ENCODE assay signal across 1 cellular context in genomic region chr10:73840403-73841301, GRCh38.
A peak's percentile ranks its signal among the peaks of the same experiment; 100 is the strongest.
TF ChIP-seq lines count a peak whose summit lies in the region.

No MANE protein-coding gene starts in this region.

TF ChIP-seq in HepG2, 621 proteins besides CTCF, POLR2A, EP300 and RAD21 (continued from another document and continues in another):
- TF ChIP-seq MLXIP (CRISPR knock-in tag; IDR thresholded peaks at IDR 0.05; ENCODE audit: borderline replicate concordance) (no peak), ZSCAN9 (CRISPR knock-in tag; IDR thresholded peaks at IDR 0.05; ENCODE audit: borderline replicate concordance) (peak; percentile 42; the same call in 1 of the 2 replicates), SSRP1 (CRISPR knock-in tag; IDR thresholded peaks at IDR 0.05) (no peak), CEBPB (IDR thresholded peaks at IDR 0.05; ENCODE audit: borderline replicate concordance, low read depth, low read length) (peak; percentile 95), ZSCAN22 (CRISPR knock-in tag; IDR thresholded peaks at IDR 0.05) (no peak), ZNF672 (CRISPR knock-in tag; IDR thresholded peaks at IDR 0.05) (no peak), NONO (IDR thresholded peaks at IDR 0.05) (no peak), NONO (CRISPR knock-in tag; conservative IDR thresholded peaks at IDR 0.05) (no peak; the same call in 1 of the 2 replicates), THYN1 (CRISPR knock-in tag; IDR thresholded peaks at IDR 0.05; ENCODE audit: borderline replicate concordance, low read depth) (no peak), ZNF563 (CRISPR knock-in tag; IDR thresholded peaks at IDR 0.05) (no peak), RBFOX2 (IDR thresholded peaks at IDR 0.05; ENCODE audit: low read depth, low read length) (peak; percentile 72), ZNF552 (CRISPR knock-in tag; IDR thresholded peaks at IDR 0.05; ENCODE audit: borderline replicate concordance) (no peak), NPAS2 (CRISPR knock-in tag; IDR thresholded peaks at IDR 0.05; ENCODE audit: borderline replicate concordance) (no peak), SMC3 (IDR thresholded peaks at IDR 0.05; ENCODE audit: low read length) (peak; percentile 33), ETV6 (CRISPR knock-in tag; conservative IDR thresholded peaks at IDR 0.05) (no peak), ZIK1 (CRISPR knock-in tag; IDR thresholded peaks at IDR 0.05; ENCODE audit: borderline replicate concordance, low read depth) (no peak), FOXC1 (CRISPR knock-in tag; IDR thresholded peaks at IDR 0.05; ENCODE audit: borderline replicate concordance) (no peak; the same call in 1 of the 2 replicates), BHLHE40 (IDR thresholded peaks at IDR 0.05; ENCODE audit: low read length) (no peak), SRSF1 (optimal IDR thresholded peaks at IDR 0.05; ENCODE audit: low read depth, low read length) (no peak), ZNF749 (CRISPR knock-in tag; IDR thresholded peaks at IDR 0.05; ENCODE audit: borderline replicate concordance) (no peak), GRHL1 (CRISPR knock-in tag; conservative IDR thresholded peaks at IDR 0.05) (no peak), ZBTB3 (CRISPR knock-in tag; IDR thresholded peaks at IDR 0.05; ENCODE audit: borderline replicate concordance, low read depth) (no peak), FOXJ3 (CRISPR knock-in tag; IDR thresholded peaks at IDR 0.05; ENCODE audit: borderline replicate concordance) (peak; percentile 77; the same call in 1 of the 2 replicates), ASH2L (IDR thresholded peaks at IDR 0.05; ENCODE audit: insufficient read length, low read depth, low read length) (peak; percentile 58), HNRNPL (IDR thresholded peaks at IDR 0.05; ENCODE audit: low read depth, low read length) (0 out of 2 replicates have a peak, but pooled peaks have one; percentile 57), ZNF430 (CRISPR knock-in tag; IDR thresholded peaks at IDR 0.05) (peak; percentile 80; the same call in 1 of the 2 replicates), ZNF543 (CRISPR knock-in tag; IDR thresholded peaks at IDR 0.05) (peak; percentile 64; the same call in 1 of the 2 replicates), AFF4 (CRISPR knock-in tag; IDR thresholded peaks at IDR 0.05) (no peak), ZNF703 (CRISPR knock-in tag; IDR thresholded peaks at IDR 0.05; ENCODE audit: borderline replicate concordance) (no peak), MTF1 (CRISPR knock-in tag; IDR thresholded peaks at IDR 0.05) (no peak), GFI1 (CRISPR knock-in tag; IDR thresholded peaks at IDR 0.05; ENCODE audit: borderline replicate concordance) (no peak), SAP130 (CRISPR knock-in tag; IDR thresholded peaks at IDR 0.05; ENCODE audit: low read depth) (peak; percentile 89), HIVEP1 (CRISPR knock-in tag; IDR thresholded peaks at IDR 0.05) (no peak), PHF21A (CRISPR knock-in tag; IDR thresholded peaks at IDR 0.05) (peak; percentile 99), KMT2A (CRISPR knock-in tag; IDR thresholded peaks at IDR 0.05) (no peak), ZSCAN21 (CRISPR knock-in tag; IDR thresholded peaks at IDR 0.05; ENCODE audit: borderline replicate concordance) (no peak), ZNF383 (CRISPR knock-in tag; IDR thresholded peaks at IDR 0.05; ENCODE audit: borderline replicate concordance) (no peak), ZNF619 (CRISPR knock-in tag; IDR thresholded peaks at IDR 0.05) (0 out of 2 replicates have a peak, but pooled peaks have one; percentile 27), ZKSCAN5 (CRISPR knock-in tag; IDR thresholded peaks at IDR 0.05) (no peak), SOX6 (IDR thresholded peaks at IDR 0.05) (no peak), SOX6 (CRISPR knock-in tag; IDR thresholded peaks at IDR 0.05) (peak; percentile 95), ZNF709 (CRISPR knock-in tag; IDR thresholded peaks at IDR 0.05) (no peak), ZBTB20 (CRISPR knock-in tag; IDR thresholded peaks at IDR 0.05; ENCODE audit: borderline replicate concordance, low read depth) (peak; percentile 58; the same call in 1 of the 2 replicates), ZNF431 (CRISPR knock-in tag; IDR thresholded peaks at IDR 0.05; ENCODE audit: borderline replicate concordance, low read depth) (0 out of 2 replicates have a peak, but pooled peaks have one; percentile 42), RELA (CRISPR knock-in tag; IDR thresholded peaks at IDR 0.05) (no peak), MEF2D (CRISPR knock-in tag; IDR thresholded peaks at IDR 0.05) (peak; percentile 60; the same call in 1 of the 2 replicates), TOE1 (CRISPR knock-in tag; IDR thresholded peaks at IDR 0.05) (no peak), ZNF331 (CRISPR knock-in tag; IDR thresholded peaks at IDR 0.05) (peak; percentile 18; the same call in 1 of the 2 replicates)
- TF ChIP-seq, protein P1, sequence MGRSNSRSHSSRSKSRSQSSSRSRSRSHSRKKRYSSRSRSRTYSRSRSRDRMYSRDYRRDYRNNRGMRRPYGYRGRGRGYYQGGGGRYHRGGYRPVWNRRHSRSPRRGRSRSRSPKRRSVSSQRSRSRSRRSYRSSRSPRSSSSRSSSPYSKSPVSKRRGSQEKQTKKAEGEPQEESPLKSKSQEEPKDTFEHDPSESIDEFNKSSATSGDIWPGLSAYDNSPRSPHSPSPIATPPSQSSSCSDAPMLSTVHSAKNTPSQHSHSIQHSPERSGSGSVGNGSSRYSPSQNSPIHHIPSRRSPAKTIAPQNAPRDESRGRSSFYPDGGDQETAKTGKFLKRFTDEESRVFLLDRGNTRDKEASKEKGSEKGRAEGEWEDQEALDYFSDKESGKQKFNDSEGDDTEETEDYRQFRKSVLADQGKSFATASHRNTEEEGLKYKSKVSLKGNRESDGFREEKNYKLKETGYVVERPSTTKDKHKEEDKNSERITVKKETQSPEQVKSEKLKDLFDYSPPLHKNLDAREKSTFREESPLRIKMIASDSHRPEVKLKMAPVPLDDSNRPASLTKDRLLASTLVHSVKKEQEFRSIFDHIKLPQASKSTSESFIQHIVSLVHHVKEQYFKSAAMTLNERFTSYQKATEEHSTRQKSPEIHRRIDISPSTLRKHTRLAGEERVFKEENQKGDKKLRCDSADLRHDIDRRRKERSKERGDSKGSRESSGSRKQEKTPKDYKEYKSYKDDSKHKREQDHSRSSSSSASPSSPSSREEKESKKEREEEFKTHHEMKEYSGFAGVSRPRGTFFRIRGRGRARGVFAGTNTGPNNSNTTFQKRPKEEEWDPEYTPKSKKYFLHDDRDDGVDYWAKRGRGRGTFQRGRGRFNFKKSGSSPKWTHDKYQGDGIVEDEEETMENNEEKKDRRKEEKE (IDR thresholded peaks at IDR 0.05): no peak
- TF ChIP-seq, protein P2, sequence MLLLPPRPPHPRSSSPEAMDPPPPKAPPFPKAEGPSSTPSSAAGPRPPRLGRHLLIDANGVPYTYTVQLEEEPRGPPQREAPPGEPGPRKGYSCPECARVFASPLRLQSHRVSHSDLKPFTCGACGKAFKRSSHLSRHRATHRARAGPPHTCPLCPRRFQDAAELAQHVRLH (CRISPR knock-in tag; IDR thresholded peaks at IDR 0.05; ENCODE audit: borderline replicate concordance, low read depth): no peak
- TF ChIP-seq, protein P3, sequence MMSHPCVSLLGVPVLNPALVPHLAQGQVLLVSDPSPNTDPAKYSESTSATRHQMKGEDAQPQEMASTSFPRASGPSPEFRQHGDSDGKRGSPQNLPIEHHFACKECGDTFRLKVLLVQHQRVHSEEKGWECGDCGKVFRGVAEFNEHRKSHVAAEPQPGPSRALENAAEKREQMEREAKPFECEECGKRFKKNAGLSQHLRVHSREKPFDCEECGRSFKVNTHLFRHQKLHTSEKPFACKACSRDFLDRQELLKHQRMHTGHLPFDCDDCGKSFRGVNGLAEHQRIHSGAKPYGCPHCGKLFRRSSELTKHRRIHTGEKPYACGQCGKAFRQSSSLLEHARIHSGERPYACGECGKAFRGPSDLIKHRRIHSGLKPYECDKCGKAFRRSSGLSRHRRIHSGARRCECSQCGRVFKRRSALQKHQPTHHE (CRISPR knock-in tag; IDR thresholded peaks at IDR 0.05; ENCODE audit: borderline replicate concordance): peak; percentile 79; the same call in 1 of the 2 replicates
- TF ChIP-seq, protein P4, sequence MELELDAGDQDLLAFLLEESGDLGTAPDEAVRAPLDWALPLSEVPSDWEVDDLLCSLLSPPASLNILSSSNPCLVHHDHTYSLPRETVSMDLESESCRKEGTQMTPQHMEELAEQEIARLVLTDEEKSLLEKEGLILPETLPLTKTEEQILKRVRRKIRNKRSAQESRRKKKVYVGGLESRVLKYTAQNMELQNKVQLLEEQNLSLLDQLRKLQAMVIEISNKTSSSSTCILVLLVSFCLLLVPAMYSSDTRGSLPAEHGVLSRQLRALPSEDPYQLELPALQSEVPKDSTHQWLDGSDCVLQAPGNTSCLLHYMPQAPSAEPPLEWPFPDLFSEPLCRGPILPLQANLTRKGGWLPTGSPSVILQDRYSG (CRISPR knock-in tag; IDR thresholded peaks at IDR 0.05): 0 out of 2 replicates have a peak, but pooled peaks have one; percentile 53
- TF ChIP-seq, protein P5, sequence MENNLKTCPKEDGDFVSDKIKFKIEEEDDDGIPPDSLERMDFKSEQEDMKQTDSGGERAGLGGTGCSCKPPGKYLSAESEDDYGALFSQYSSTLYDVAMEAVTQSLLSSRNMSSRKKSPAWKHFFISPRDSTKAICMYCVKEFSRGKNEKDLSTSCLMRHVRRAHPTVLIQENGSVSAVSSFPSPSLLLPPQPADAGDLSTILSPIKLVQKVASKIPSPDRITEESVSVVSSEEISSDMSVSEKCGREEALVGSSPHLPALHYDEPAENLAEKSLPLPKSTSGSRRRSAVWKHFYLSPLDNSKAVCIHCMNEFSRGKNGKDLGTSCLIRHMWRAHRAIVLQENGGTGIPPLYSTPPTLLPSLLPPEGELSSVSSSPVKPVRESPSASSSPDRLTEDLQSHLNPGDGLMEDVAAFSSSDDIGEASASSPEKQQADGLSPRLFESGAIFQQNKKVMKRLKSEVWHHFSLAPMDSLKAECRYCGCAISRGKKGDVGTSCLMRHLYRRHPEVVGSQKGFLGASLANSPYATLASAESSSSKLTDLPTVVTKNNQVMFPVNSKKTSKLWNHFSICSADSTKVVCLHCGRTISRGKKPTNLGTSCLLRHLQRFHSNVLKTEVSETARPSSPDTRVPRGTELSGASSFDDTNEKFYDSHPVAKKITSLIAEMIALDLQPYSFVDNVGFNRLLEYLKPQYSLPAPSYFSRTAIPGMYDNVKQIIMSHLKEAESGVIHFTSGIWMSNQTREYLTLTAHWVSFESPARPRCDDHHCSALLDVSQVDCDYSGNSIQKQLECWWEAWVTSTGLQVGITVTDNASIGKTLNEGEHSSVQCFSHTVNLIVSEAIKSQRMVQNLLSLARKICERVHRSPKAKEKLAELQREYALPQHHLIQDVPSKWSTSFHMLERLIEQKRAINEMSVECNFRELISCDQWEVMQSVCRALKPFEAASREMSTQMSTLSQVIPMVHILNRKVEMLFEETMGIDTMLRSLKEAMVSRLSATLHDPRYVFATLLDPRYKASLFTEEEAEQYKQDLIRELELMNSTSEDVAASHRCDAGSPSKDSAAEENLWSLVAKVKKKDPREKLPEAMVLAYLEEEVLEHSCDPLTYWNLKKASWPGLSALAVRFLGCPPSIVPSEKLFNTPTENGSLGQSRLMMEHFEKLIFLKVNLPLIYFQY (CRISPR knock-in tag; IDR thresholded peaks at IDR 0.05; ENCODE audit: borderline replicate concordance): no peak
